In the genomic region with DNA sequence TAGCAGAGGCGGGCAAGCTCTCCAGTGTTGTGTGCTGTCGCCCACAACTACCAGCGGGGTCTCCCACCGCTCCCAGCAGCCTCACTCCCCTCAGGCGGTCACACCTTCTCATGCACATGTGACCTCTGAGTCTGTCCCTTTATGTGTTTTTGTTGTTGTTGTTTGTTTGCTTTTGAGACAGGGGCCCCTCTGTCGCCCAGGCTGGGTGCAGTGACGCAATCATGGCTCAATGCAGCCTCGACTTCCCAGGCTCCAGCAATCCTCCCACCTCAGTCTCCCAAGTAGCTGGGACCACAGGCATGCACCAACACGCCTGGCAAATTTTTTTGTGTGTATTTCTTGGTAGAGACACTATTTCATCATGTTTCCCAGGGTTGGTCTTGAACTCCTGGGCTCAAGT, we compare ENCODE assay signal across 10 cellular contexts. TPM values are rescaled to one million over a fixed set of nuclear protein-coding genes. Genes with fewer than 3 reads are reported as not detected.
DNase-seq lines count a peak whose midpoint lies in the region; ATAC-seq and TF ChIP-seq lines count a peak whose summit lies in the region.
"Had no signal": no experiment of that assay in that cellular context is flagged by ENCODE, and none has a peak within 500 bp of the region (broad histone marks: within the 10 kb centered on the region; RNA-seq: fewer than 3 reads in every experiment).

No MANE protein-coding gene starts in this region.

- 56% methylated on average over 7 of the region's 9 CpGs for WGBS in esophagus muscularis mucosa

- no peak for ATAC-seq in GM21529 (IDR thresholded peaks at IDR 0.05; ENCODE audit: unreplicated experiment)
- ATAC-seq in GM21390 (IDR thresholded peaks at IDR 0.05; ENCODE audit: unreplicated experiment): no peak

- H3K27me3 ChIP-seq in SJSA1 (replicated peaks) (no peaks in the 10 kb centered on the region), esophagus muscularis mucosa (no peaks in the 10 kb centered on the region)
- H3K27me3 ChIP-seq: thyroid gland had no signal

- TF ChIP-seq CTCF in GM12865 (IDR thresholded peaks at IDR 0.05; ENCODE audit: insufficient read depth, low read depth, low read length, missing control alignments): no peak
- TF ChIP-seq CTCF in esophagus muscularis mucosa (IDR thresholded peaks at IDR 0.05): no peak

- intact Hi-C loops in esophagus muscularis mucosa (cut with DNase I): no loop called here

- H3K4me1 ChIP-seq in SJSA1 (replicated peaks) (peaks cover 13% of the 10 kb centered on the region), esophagus muscularis mucosa (peaks cover 25 to 50% (median 43%) of the 10 kb centered on the region in 4 donors)

- H3K4me3 ChIP-seq in GM12865 (ENCODE audit: low read depth, low read length) (peak overlapping the region; percentile 95), SJSA1 (peak overlapping the region; percentile 77; the same call in 1 of the 2 replicates), esophagus muscularis mucosa (peak overlapping the region in 3 of 4 donors; percentile 88 to 98 (median 95)), skeletal muscle cell (ENCODE audit: low read depth, low read length) (peak overlapping the region; percentile 92)

- TF ChIP-seq EP300 in esophagus muscularis mucosa (IDR thresholded peaks at IDR 0.05): no peak

- no peak for DNase-seq in GM12865 (ENCODE audit: low read depth)
- DNase-seq in SJSA1 (ENCODE audit: low read depth in 1 of 2, low spot score in 2 of 2): no peak
- no peak for DNase-seq in esophagus muscularis mucosa (ENCODE audit: extremely low spot score)
- no peak for DNase-seq in skeletal muscle cell (ENCODE audit: low read depth)
- DNase-seq in CD1c-positive myeloid dendritic cell (ENCODE audit: extremely low spot score): no peak
- no peak for DNase-seq in NCI-H82 treated with DMSO at 0.1 percent for 48 hours (lab: John Stamatoyannopoulos, UW; ENCODE audit: unreplicated experiment)
- DNase-seq: NCI-H1436 treated with DMSO at 0.1 percent for 48 hours, thyroid gland had no signal

- H3K9me3 ChIP-seq in SJSA1 (replicated peaks) (no peaks in the 10 kb centered on the region), esophagus muscularis mucosa (no peaks in the 10 kb centered on the region)
- H3K9me3 ChIP-seq: thyroid gland had no signal

- H3K36me3 ChIP-seq in SJSA1 (peaks cover 49% of the 10 kb centered on the region), esophagus muscularis mucosa (peaks cover 14 to 38% (median 27%) of the 10 kb centered on the region in 4 donors)

- no peak for TF ChIP-seq POLR2A in esophagus muscularis mucosa (IDR thresholded peaks at IDR 0.05; ENCODE audit: low read depth)

- no peak overlapping the region for H3K27ac ChIP-seq in SJSA1
- peak overlapping the region in 1 of 4 donors; percentile 89 for H3K27ac ChIP-seq in esophagus muscularis mucosa (replicated peaks in 1 of 4)

RNA-seq across cellular contexts. Expression of a gene that starts 1.5 kb away (rescaled TPM):
- 32.7 and 39.6 TPM in 2 replicates for total RNA-seq in SJSA1 (2014; rRNA removed; shearing (Covaris generic))
- 10 to 100 TPM; 19.1 to 25.3 (median 20.8) TPM for total RNA-seq in esophagus muscularis mucosa

RNA-seq across cellular contexts. Expression of a gene that starts 1.6 kb away (rescaled TPM):
- 2.2 and 7.3 TPM in 2 replicates for total RNA-seq in SJSA1 (2014; rRNA removed; shearing (Covaris generic))
- total RNA-seq in esophagus muscularis mucosa: 10 to 100 TPM in 1 of 4 donors, 1 to 10 TPM in 3; 5.3 to 10.2 (median 7.6) TPM

RNA-seq across cellular contexts. Expression of a gene that starts 25.8 kb away (rescaled TPM):
- total RNA-seq in SJSA1 (2014; rRNA removed; shearing (Covaris generic)): 650 and 1,516 TPM in 2 replicates
- total RNA-seq in esophagus muscularis mucosa: 100 to 1,000 TPM; 487 to 697 (median 507) TPM

RNA-seq across cellular contexts. Expression of a gene that starts 31.4 kb away (rescaled TPM):
- 109 and 152 TPM in 2 replicates for total RNA-seq in SJSA1 (2014; rRNA removed; shearing (Covaris generic))
- 10 to 100 TPM; 61.8 to 82.0 (median 66.2) TPM for total RNA-seq in esophagus muscularis mucosa

RNA-seq across cellular contexts. Expression of a gene that starts 31.8 kb away (rescaled TPM):
- total RNA-seq in SJSA1 (2014; rRNA removed; shearing (Covaris generic)): 150 and 155 TPM in 2 replicates
- 100 to 1,000 TPM in 2 of 4 donors, 10 to 100 TPM in 2; 85.9 to 116 (median 99.9) TPM for total RNA-seq in esophagus muscularis mucosa
